17 cellular contexts compared by ENCODE assay signal in the genomic region with DNA sequence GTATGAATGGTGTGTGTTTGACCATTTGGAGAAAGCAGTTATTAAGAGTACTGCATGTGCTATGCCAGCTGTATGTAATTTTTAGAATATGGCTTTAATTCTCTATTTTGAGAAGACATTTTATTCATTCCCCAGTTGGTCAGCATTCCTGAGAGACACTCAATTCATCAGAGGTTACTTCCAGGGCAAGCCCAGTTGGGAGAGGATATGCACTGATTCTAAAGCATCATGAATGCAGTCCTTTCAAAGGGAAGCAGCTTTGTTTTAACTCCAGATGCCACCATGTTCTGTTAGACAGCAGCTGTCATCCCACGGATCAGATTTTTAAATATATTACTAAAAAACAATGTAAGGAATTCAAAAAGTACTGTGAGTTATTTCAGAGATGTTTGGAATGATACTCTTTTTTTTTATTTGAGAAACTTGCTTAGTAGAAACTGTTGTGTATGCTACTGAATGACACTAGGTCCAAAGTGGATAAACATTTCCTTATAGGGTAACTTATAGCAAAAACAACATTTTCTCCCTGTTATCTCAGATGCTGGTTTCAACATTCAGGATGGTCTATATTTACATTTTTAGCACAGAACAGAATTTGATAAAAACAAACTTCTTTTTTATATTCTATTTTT.
DNase-seq lines count a peak whose midpoint lies in the region; ATAC-seq and TF ChIP-seq lines count a peak whose summit lies in the region.
"Had no signal": no experiment of that assay in that cellular context is flagged by ENCODE, and none has a peak within 500 bp of the region (broad histone marks: within the 10 kb centered on the region; RNA-seq: fewer than 3 reads in every experiment).

No MANE protein-coding gene starts in this region.

- H3K4me3 ChIP-seq in AG04450 (ENCODE audit: low read depth, low read length): no peak overlapping the region
- H3K4me3 ChIP-seq: A549, right atrium auricular region had no signal

- H3K27me3 ChIP-seq in AG04450 (ENCODE audit: control insufficient read depth, insufficient read depth, low read length): no peaks in the 10 kb centered on the region
- H3K27me3 ChIP-seq: right atrium auricular region had no signal

- CTCF ChIA-PET in AG04450 (lab: Charles Lee): interaction anchor here (0.8 kb wide), 2 partner anchors 14 to 145 kb away, joined by 3 read pairs; no protein-coding TSS in a partner anchor

- POLR2A ChIA-PET in AG04450 (lab: Yijun Ruan, JAX): interaction anchor here (1.2 to 1.4 kb wide), 2 partner anchors 75 to 151 kb away, joined by 4 to 5 read pairs; no protein-coding TSS in a partner anchor

- H3K9me3 ChIP-seq in AG04450 (ENCODE audit: control insufficient read depth, insufficient read depth, low read length): peaks cover 8% of the 10 kb centered on the region; the same call in 1 of the 2 replicates

- DNase-seq in AG04450 (ENCODE audit: low read depth, low spot score) (peak; percentile 46), HS-27A (ENCODE audit: low read depth) (peak; percentile 85), dedifferentiated amniotic fluid mesenchymal stem cell (ENCODE audit: extremely low spot score) (peak; percentile 61), left kidney (ENCODE audit: low read depth, low spot score) (peak; percentile 32), NOMO-1 (lab: John Stamatoyannopoulos, UW; ENCODE audit: unreplicated experiment in 2 of 2) (no peak)
- DNase-seq: activated CD8-positive, alpha-beta memory T cell treated with anti-CD3 and anti-CD28 coated beads for 24 hours; effector memory CD8-positive, alpha-beta T cell; NCI-H1417 treated with DMSO at 0.1 percent for 48 hours; NCI-H345; stimulated activated CD4-positive, alpha-beta T cell treated with anti-CD3 and anti-CD28 coated beads, Interleukin-4, amount 100 ng/mL, for 24 hours had no signal

- peak overlapping the region; percentile 58 for H3K27ac ChIP-seq in AG04450 (ENCODE audit: low read depth, low read length)
- H3K27ac ChIP-seq: A549, right atrium auricular region had no signal

- no peak for ATAC-seq in GM18517 (IDR thresholded peaks at IDR 0.05; ENCODE audit: unreplicated experiment)
- no peak for ATAC-seq in GM21786 (IDR thresholded peaks at IDR 0.05; ENCODE audit: unreplicated experiment)
- ATAC-seq in HG03039 (IDR thresholded peaks at IDR 0.05; ENCODE audit: unreplicated experiment): no peak
- ATAC-seq: A549; effector memory CD8-positive, alpha-beta T cell; left lobe of liver; natural killer cell treated with Interleukin-12 subunit alpha and Interleukin-12 subunit beta and Interleukin-15 and Interleukin-18, amount 100 ng/mL, for 72 hours had no signal

- TF ChIP-seq CTCF in AG04450 (IDR thresholded peaks at IDR 0.05; ENCODE audit: low read depth, low read length): no peak

Comparison
In these comparisons a context has a peak if more than half of its experiments do, and no peak if none do; other contexts are left out.
1. DNase-seq: peak in AG04450 (single experiment), HS-27A (single experiment), dedifferentiated amniotic fluid mesenchymal stem cell (single experiment) and left kidney (single experiment); none in NOMO-1 (0 of 2).